Comparison of ENCODE assay signal across 16 cellular contexts in genomic region chr1:185787238-185787637, GRCh38. TPM values are rescaled to one million over a fixed set of nuclear protein-coding genes. Genes with fewer than 3 reads are reported as not detected.
DNase-seq lines count a peak whose midpoint lies in the region; ATAC-seq and TF ChIP-seq lines count a peak whose summit lies in the region.
"Had no signal": no experiment of that assay in that cellular context is flagged by ENCODE, and none has a peak within 500 bp of the region (broad histone marks: within the 10 kb centered on the region; RNA-seq: fewer than 3 reads in every experiment).

No MANE protein-coding gene starts in this region.

- CTCF ChIA-PET in A673 (lab: Charles Lee) = no interaction called here

- H3K27ac Mint-ChIP-seq in endothelial cell (ENCODE audit: unreplicated experiment) (peak overlapping the region; percentile 65), neural crest cell (ENCODE audit: unreplicated experiment) (peak overlapping the region; percentile 5)

- no peaks in the 10 kb centered on the region for H3K27me3 ChIP-seq in A673 (replicated peaks; ENCODE audit: insufficient read depth, low read depth, low read length, poor library complexity)

- H3K27me3 Mint-ChIP-seq in endothelial cell (ENCODE audit: unreplicated experiment) (peaks cover 8% of the 10 kb centered on the region), neural crest cell (ENCODE audit: low read depth) (no peaks in the 10 kb centered on the region)

- H3K4me3 Mint-ChIP-seq in endothelial cell (ENCODE audit: unreplicated experiment) = no peak overlapping the region
- H3K4me3 Mint-ChIP-seq in neural crest cell = no peak overlapping the region

- DNase-seq in A673 (ENCODE audit: low spot score) (no peak), M059J (ENCODE audit: low read depth) (peak; percentile 32), endothelial cell (ENCODE audit: low spot score) (no peak), neural crest cell (ENCODE audit: low read depth, low spot score) (no peak), head of caudate nucleus (no peak), iPS-NIHi7 (ENCODE audit: extremely low spot score) (no peak)
- DNase-seq: C1 segment of cervical spinal cord, DND-41, GF-D8, KBM-7, NCI-H1436, NCI-H2029 treated with DMSO at 0.1 percent for 48 hours, NCI-H510A treated with DMSO at 0.1 percent for 48 hours, SHP77 had no signal

- H3K4me1 ChIP-seq in A673 (ENCODE audit: insufficient read depth, low read length, poor library complexity, severe bottlenecking) = peaks cover 68% of the 10 kb centered on the region

- no TSS peak for BruUV-seq in A673 (replicated peaks; lab: Mats Ljungman, UMichigan)

- intact Hi-C loops in A673 (cut with micrococcal nuclease; ENCODE audit: unreplicated experiment) (no loop called here), head of caudate nucleus (cut with DNase I) (no loop called here)

- no peak for ATAC-seq in GM18907 (IDR thresholded peaks at IDR 0.05; ENCODE audit: unreplicated experiment)
- ATAC-seq in HG02610 (IDR thresholded peaks at IDR 0.05; ENCODE audit: unreplicated experiment) = no peak

- H3K36me3 Mint-ChIP-seq in endothelial cell (ENCODE audit: low read depth, unreplicated experiment) (peaks cover 10% of the 10 kb centered on the region), neural crest cell (ENCODE audit: low read depth) (peaks cover 6% of the 10 kb centered on the region)

- POLR2A ChIA-PET in A673 (lab: Charles Lee; ENCODE audit: low non-redundant PET) = no interaction called here

- peaks cover 6% of the 10 kb centered on the region for H3K9me3 ChIP-seq in A673 (ENCODE audit: low read depth, low read length, poor library complexity, severe bottlenecking)

- H3K4me1 Mint-ChIP-seq in endothelial cell (ENCODE audit: unreplicated experiment) (peaks cover 17% of the 10 kb centered on the region), neural crest cell (peaks cover 33% of the 10 kb centered on the region)

- peak overlapping the region; percentile 61 for H3K27ac ChIP-seq in A673 (ENCODE audit: low read depth, low read length, poor library complexity, severe bottlenecking)

- H3K36me3 ChIP-seq in A673 (ENCODE audit: insufficient read depth, low read length, poor library complexity, severe bottlenecking) = peaks cover 26% of the 10 kb centered on the region

- H3K9me3 Mint-ChIP-seq in endothelial cell (ENCODE audit: unreplicated experiment) (peaks cover 6% of the 10 kb centered on the region), neural crest cell (peaks cover 6% of the 10 kb centered on the region)

- H3K4me3 ChIP-seq in A673 (ENCODE audit: low read depth, low read length, poor library complexity, severe bottlenecking) = no peak overlapping the region

- no peak for TF ChIP-seq CTCF in A673 (conservative IDR thresholded peaks at IDR 0.05; ENCODE audit: low read depth, low read length)
- TF ChIP-seq CTCF in endothelial cell (IDR thresholded peaks at IDR 0.05; ENCODE audit: unreplicated experiment) = no peak
- no peak for TF ChIP-seq CTCF in neural crest cell (conservative IDR thresholded peaks at IDR 0.05)

RNA-seq across cellular contexts. Expression of gene HMCN1, which starts 53.0 kb away (rescaled TPM):
- total RNA-seq in A673 (2021) (134 and 182 TPM in 2 replicates), endothelial cell (ENCODE audit: unreplicated experiment) (22.2 TPM), neural crest cell (16.6 and 18.1 TPM in 2 replicates)
- 1.6 and 2.1 TPM in 2 replicates for total RNA-seq in M059J (2014; rRNA removed; shearing (Covaris generic))
